Comparison of ENCODE assay signal across 1 cellular context in the genomic region with DNA sequence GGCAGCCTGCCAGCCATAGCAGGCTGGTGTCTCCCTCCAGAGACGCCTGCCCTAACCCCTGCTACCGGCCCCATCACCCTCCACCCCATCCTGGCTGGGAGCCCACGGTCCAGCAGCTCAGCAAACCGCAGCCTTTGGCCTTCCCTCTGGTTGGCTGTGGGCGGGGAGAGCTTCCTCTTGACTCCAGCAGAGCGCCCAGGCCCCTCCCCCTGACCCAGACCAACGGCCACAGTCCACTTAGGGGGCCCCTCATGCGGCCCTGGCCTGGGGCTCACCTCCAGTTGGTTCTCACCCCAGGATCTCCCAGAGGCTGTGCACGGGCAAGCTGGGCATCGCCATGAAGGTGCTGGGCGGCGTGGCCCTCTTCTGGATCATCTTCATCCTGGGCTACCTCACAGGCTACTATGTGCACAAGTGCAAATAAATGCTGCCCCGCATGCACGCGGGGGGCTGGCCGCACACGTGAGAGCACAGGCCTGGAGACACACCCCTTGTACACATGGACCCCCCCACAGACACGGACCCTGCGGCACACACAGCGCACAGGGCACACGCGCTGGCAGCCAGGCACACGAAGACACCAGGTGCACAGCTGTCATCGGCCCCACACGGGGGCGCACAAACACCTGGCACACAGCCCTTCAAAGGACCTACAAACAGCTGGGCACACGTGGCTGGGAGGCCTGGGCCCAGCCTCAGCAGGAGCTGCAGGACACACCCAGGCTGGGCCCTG.
A peak's percentile ranks its signal among the peaks of the same experiment; 100 is the strongest.
TF ChIP-seq lines count a peak whose summit lies in the region.

No MANE protein-coding gene starts in this region.

TF ChIP-seq in HepG2, 621 proteins besides CTCF, POLR2A, EP300 and RAD21 (continued from another document and continues in another):
- TF ChIP-seq, protein P1, sequence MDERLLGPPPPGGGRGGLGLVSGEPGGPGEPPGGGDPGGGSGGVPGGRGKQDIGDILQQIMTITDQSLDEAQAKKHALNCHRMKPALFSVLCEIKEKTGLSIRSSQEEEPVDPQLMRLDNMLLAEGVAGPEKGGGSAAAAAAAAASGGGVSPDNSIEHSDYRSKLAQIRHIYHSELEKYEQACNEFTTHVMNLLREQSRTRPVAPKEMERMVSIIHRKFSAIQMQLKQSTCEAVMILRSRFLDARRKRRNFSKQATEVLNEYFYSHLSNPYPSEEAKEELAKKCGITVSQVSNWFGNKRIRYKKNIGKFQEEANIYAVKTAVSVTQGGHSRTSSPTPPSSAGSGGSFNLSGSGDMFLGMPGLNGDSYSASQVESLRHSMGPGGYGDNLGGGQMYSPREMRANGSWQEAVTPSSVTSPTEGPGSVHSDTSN (CRISPR knock-in tag; IDR thresholded peaks at IDR 0.05), result no peak
- TF ChIP-seq ZNF629 (CRISPR knock-in tag; conservative IDR thresholded peaks at IDR 0.05) (peak; percentile 46; the same call in 1 of the 2 replicates), REXO4 (CRISPR knock-in tag; IDR thresholded peaks at IDR 0.05; ENCODE audit: borderline replicate concordance) (no peak), PBX3 (CRISPR knock-in tag; IDR thresholded peaks at IDR 0.05; ENCODE audit: borderline replicate concordance) (no peak), ZMAT3 (CRISPR knock-in tag; conservative IDR thresholded peaks at IDR 0.05) (no peak; the same call in 1 of the 2 replicates), ZNF678 (CRISPR knock-in tag; IDR thresholded peaks at IDR 0.05) (peak; percentile 29; the same call in 1 of the 2 replicates), PCBP2 (optimal IDR thresholded peaks at IDR 0.05; ENCODE audit: low read depth, low read length, poor library complexity, severe bottlenecking) (no peak), PRPF4 (IDR thresholded peaks at IDR 0.05; ENCODE audit: low read depth, low read length, poor library complexity, severe bottlenecking) (no peak), CHD4 (IDR thresholded peaks at IDR 0.05; ENCODE audit: borderline replicate concordance, low read length) (no peak), KDM1A (CRISPR knock-in tag; IDR thresholded peaks at IDR 0.05) (no peak), RNF219 (CRISPR knock-in tag; IDR thresholded peaks at IDR 0.05) (no peak), KDM3A (CRISPR knock-in tag; IDR thresholded peaks at IDR 0.05; ENCODE audit: low read depth) (peak; percentile 93), CCDC6 (CRISPR knock-in tag; IDR thresholded peaks at IDR 0.05) (peak; percentile 69; the same call in 1 of the 2 replicates), RELA (CRISPR knock-in tag; IDR thresholded peaks at IDR 0.05) (no peak), MYC (CRISPR knock-in tag; IDR thresholded peaks at IDR 0.05; ENCODE audit: borderline replicate concordance) (peak; percentile 98), KAT2B (IDR thresholded peaks at IDR 0.05; ENCODE audit: borderline replicate concordance, low read depth, low read length) (no peak), ATF3 (CRISPR knock-in tag; IDR thresholded peaks at IDR 0.05) (no peak), ZNF564 (CRISPR knock-in tag; IDR thresholded peaks at IDR 0.05) (peak; percentile 45), RAD51 (IDR thresholded peaks at IDR 0.05; ENCODE audit: borderline replicate concordance) (no peak), TCF12 (IDR thresholded peaks at IDR 0.05) (no peak), TCF12 (CRISPR knock-in tag; IDR thresholded peaks at IDR 0.05) (0 out of 2 replicates have a peak, but pooled peaks have one; percentile 24), ZFP1 (CRISPR knock-in tag; IDR thresholded peaks at IDR 0.05) (no peak), NAIF1 (CRISPR knock-in tag; IDR thresholded peaks at IDR 0.05; ENCODE audit: borderline replicate concordance) (no peak), TAF15 (IDR thresholded peaks at IDR 0.05; ENCODE audit: low read depth, low read length, poor library complexity, severe bottlenecking) (peak; percentile 61), PRDM4 (CRISPR knock-in tag; IDR thresholded peaks at IDR 0.05; ENCODE audit: borderline replicate concordance) (no peak), CAMTA2 (CRISPR knock-in tag; IDR thresholded peaks at IDR 0.05; ENCODE audit: borderline replicate concordance) (no peak), ZNF558 (CRISPR knock-in tag; IDR thresholded peaks at IDR 0.05; ENCODE audit: borderline replicate concordance) (peak; percentile 35; the same call in 1 of the 2 replicates), BRCA1 (CRISPR knock-in tag; IDR thresholded peaks at IDR 0.05) (peak; percentile 88), PCBP1 (IDR thresholded peaks at IDR 0.05; ENCODE audit: borderline replicate concordance, low read depth, low read length) (peak; percentile 34; the same call in 1 of the 2 replicates), ZNF383 (CRISPR knock-in tag; IDR thresholded peaks at IDR 0.05; ENCODE audit: borderline replicate concordance) (no peak), SNAPC2 (CRISPR knock-in tag; IDR thresholded peaks at IDR 0.05) (peak; percentile 90; the same call in 1 of the 2 replicates), HNF4G (IDR thresholded peaks at IDR 0.05; ENCODE audit: borderline replicate concordance, low read depth, low read length) (peak; percentile 71), HNF4G (CRISPR knock-in tag; IDR thresholded peaks at IDR 0.05; ENCODE audit: borderline replicate concordance, low read depth) (0 out of 2 replicates have a peak, but pooled peaks have one; percentile 16), ZNF230 (CRISPR knock-in tag; IDR thresholded peaks at IDR 0.05) (peak; percentile 73; the same call in 1 of the 2 replicates), SNAI1 (CRISPR knock-in tag; IDR thresholded peaks at IDR 0.05; ENCODE audit: borderline replicate concordance) (peak; percentile 87; the same call in 1 of the 2 replicates), ZBTB7B (CRISPR knock-in tag; IDR thresholded peaks at IDR 0.05) (peak; percentile 65), MTF1 (CRISPR knock-in tag; IDR thresholded peaks at IDR 0.05) (peak; percentile 63; the same call in 1 of the 2 replicates), KLF6 (CRISPR knock-in tag; IDR thresholded peaks at IDR 0.05) (no peak), ZNF660 (CRISPR knock-in tag; IDR thresholded peaks at IDR 0.05; ENCODE audit: borderline replicate concordance, low read depth) (no peak), E2F1 (CRISPR knock-in tag; IDR thresholded peaks at IDR 0.05) (peak; percentile 68), ZNF7 (CRISPR knock-in tag; IDR thresholded peaks at IDR 0.05) (no peak), GATAD2A (CRISPR knock-in tag; IDR thresholded peaks at IDR 0.05) (peak; percentile 38; the same call in 1 of the 2 replicates), DZIP1 (CRISPR knock-in tag; IDR thresholded peaks at IDR 0.05) (no peak)
- TF ChIP-seq, protein P2, sequence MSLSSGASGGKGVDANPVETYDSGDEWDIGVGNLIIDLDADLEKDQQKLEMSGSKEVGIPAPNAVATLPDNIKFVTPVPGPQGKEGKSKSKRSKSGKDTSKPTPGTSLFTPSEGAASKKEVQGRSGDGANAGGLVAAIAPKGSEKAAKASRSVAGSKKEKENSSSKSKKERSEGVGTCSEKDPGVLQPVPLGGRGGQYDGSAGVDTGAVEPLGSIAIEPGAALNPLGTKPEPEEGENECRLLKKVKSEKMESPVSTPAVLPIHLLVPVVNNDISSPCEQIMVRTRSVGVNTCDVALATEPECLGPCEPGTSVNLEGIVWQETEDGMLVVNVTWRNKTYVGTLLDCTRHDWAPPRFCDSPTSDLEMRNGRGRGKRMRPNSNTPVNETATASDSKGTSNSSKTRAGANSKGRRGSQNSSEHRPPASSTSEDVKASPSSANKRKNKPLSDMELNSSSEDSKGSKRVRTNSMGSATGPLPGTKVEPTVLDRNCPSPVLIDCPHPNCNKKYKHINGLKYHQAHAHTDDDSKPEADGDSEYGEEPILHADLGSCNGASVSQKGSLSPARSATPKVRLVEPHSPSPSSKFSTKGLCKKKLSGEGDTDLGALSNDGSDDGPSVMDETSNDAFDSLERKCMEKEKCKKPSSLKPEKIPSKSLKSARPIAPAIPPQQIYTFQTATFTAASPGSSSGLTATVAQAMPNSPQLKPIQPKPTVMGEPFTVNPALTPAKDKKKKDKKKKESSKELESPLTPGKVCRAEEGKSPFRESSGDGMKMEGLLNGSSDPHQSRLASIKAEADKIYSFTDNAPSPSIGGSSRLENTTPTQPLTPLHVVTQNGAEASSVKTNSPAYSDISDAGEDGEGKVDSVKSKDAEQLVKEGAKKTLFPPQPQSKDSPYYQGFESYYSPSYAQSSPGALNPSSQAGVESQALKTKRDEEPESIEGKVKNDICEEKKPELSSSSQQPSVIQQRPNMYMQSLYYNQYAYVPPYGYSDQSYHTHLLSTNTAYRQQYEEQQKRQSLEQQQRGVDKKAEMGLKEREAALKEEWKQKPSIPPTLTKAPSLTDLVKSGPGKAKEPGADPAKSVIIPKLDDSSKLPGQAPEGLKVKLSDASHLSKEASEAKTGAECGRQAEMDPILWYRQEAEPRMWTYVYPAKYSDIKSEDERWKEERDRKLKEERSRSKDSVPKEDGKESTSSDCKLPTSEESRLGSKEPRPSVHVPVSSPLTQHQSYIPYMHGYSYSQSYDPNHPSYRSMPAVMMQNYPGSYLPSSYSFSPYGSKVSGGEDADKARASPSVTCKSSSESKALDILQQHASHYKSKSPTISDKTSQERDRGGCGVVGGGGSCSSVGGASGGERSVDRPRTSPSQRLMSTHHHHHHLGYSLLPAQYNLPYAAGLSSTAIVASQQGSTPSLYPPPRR (CRISPR knock-in tag; IDR thresholded peaks at IDR 0.05; ENCODE audit: borderline replicate concordance), result peak; percentile 19; the same call in 1 of the 2 replicates
- TF ChIP-seq, protein P3, sequence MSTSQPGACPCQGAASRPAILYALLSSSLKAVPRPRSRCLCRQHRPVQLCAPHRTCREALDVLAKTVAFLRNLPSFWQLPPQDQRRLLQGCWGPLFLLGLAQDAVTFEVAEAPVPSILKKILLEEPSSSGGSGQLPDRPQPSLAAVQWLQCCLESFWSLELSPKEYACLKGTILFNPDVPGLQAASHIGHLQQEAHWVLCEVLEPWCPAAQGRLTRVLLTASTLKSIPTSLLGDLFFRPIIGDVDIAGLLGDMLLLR (CRISPR knock-in tag; IDR thresholded peaks at IDR 0.05), result peak; percentile 68
